ENCODE assay signal across 27 cellular contexts in the genomic region with DNA sequence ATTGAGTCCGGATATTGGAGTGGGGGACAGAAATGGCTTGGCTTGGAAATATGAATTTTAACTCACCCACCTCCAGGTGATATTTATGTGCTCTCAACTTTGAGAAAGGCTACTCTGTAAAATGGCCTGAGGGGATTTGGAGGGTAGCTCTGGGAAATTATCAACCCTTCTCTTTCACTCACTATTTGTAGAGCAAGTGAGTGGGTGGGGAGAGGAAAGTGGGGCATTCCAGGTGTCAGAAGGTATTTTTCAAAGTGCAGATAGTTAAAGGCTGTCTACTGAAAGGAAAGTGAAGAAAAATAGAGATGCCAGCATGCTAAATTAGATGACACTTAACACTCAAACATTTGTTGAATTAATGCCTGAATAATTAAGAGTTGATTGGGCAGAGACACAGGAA. TPM values are rescaled to one million over a fixed set of nuclear protein-coding genes. Genes with fewer than 3 reads are reported as not detected.
DNase-seq lines count a peak whose midpoint lies in the region; ATAC-seq and TF ChIP-seq lines count a peak whose summit lies in the region.
"Had no signal": no experiment of that assay in that cellular context is flagged by ENCODE, and none has a peak within 500 bp of the region (broad histone marks: within the 10 kb centered on the region; RNA-seq: fewer than 3 reads in every experiment).

No MANE protein-coding gene starts in this region.

- no peaks in the 10 kb centered on the region for H3K9me3 Mint-ChIP-seq in Calu3 (ENCODE audit: low read depth, unreplicated experiment)
- H3K9me3 Mint-ChIP-seq: CD4-positive, CD25-positive, alpha-beta regulatory T cell; IgD-negative memory B cell had no signal

- H3K4me3 ChIP-seq in heart right ventricle (peak overlapping the region in 2 of 10 donors; percentile 9 to 21), right atrium auricular region (no peak overlapping the region), subcutaneous abdominal adipose tissue (ENCODE audit: low read depth in 1 of 5, low read length in 5 of 5) (no peak overlapping the region)
- H3K4me3 ChIP-seq: BLaER1, SJCRH30 had no signal

- TF ChIP-seq CTCF in heart right ventricle (IDR thresholded peaks at IDR 0.05): no peak
- TF ChIP-seq CTCF in right atrium auricular region (IDR thresholded peaks at IDR 0.05): no peak
- TF ChIP-seq CTCF in Calu3 (IDR thresholded peaks at IDR 0.05; ENCODE audit: unreplicated experiment): no peak

- H3K4me3 Mint-ChIP-seq in Calu3 (ENCODE audit: low read depth, unreplicated experiment): no peak overlapping the region
- H3K4me3 Mint-ChIP-seq: CD4-positive, CD25-positive, alpha-beta regulatory T cell; IgD-negative memory B cell had no signal

- BruUV-seq in Calu3 (replicated peaks; lab: Mats Ljungman, UMichigan): no TSS peak

- H3K27me3 ChIP-seq in heart right ventricle (peaks cover 0 to 6% (median 0%) of the 10 kb centered on the region in 7 donors), right atrium auricular region (no peaks in the 10 kb centered on the region), subcutaneous abdominal adipose tissue (ENCODE audit: control insufficient read depth in 5 of 5, insufficient read depth in 4 of 5, low read length in 5 of 5) (peaks cover 0 to 3% (median 0%) of the 10 kb centered on the region in 5 donors)
- H3K27me3 ChIP-seq: SJCRH30 had no signal

- H3K36me3 Mint-ChIP-seq in Calu3 (ENCODE audit: insufficient read depth, unreplicated experiment): no peaks in the 10 kb centered on the region
- H3K36me3 Mint-ChIP-seq: CD4-positive, CD25-positive, alpha-beta regulatory T cell had no signal

- no peaks in the 10 kb centered on the region for H3K9me3 ChIP-seq in heart right ventricle
- no peaks in the 10 kb centered on the region for H3K9me3 ChIP-seq in right atrium auricular region
- no peaks in the 10 kb centered on the region for H3K9me3 ChIP-seq in subcutaneous abdominal adipose tissue (ENCODE audit: control insufficient read depth in 5 of 5, low read length in 5 of 5)
- H3K9me3 ChIP-seq: BLaER1, SJCRH30 had no signal

- no peak overlapping the region for H3K27ac Mint-ChIP-seq in Calu3 (ENCODE audit: unreplicated experiment)
- H3K27ac Mint-ChIP-seq: IgD-negative memory B cell had no signal

- no peak for DNase-seq in heart right ventricle
- no peak for DNase-seq in right atrium auricular region (ENCODE audit: low spot score)
- DNase-seq in NCI-H146 (lab: John Stamatoyannopoulos, UW): peak; percentile 18
- DNase-seq in caudate nucleus (lab: John Stamatoyannopoulos, UW): no peak
- DNase-seq in NCI-H510A (lab: John Stamatoyannopoulos, UW): no peak
- no peak for DNase-seq in Calu3
- no peak for DNase-seq in AG08396 (ENCODE audit: low spot score)
- DNase-seq: 8988T; CD4-positive, CD25-positive, alpha-beta regulatory T cell; GOT3; HCEC 1CT; NCI-H1048; NCI-H187; NCI-H2081 treated with DMSO at 0.1 percent for 48 hours; NCI-H2171; NCI-H226; NCI-H510A treated with DMSO at 0.1 percent for 48 hours; NCI-H82; NK-92 treated with Interleukin-12 subunit alpha and Interleukin-12 subunit beta, amount 100 ng/mL, for 24 hours; PC-3; SJCRH30 had no signal

- H3K36me3 ChIP-seq in heart right ventricle: no peaks in the 10 kb centered on the region
- H3K36me3 ChIP-seq in right atrium auricular region: no peaks in the 10 kb centered on the region
- H3K36me3 ChIP-seq in subcutaneous abdominal adipose tissue (ENCODE audit: control insufficient read depth in 5 of 5, insufficient read depth in 5 of 5, low read length in 5 of 5): no peaks in the 10 kb centered on the region
- H3K36me3 ChIP-seq: BLaER1, SJCRH30 had no signal

- intact Hi-C loops in heart right ventricle (cut with DNase I): loop anchor here in 4 of 10 donors (10.0 kb wide), 2 partner anchors 98 to 132 kb away; no protein-coding TSS in a partner anchor
- intact Hi-C loops in Calu3 (cut with micrococcal nuclease; ENCODE audit: unreplicated experiment): no loop called here

- WGBS in heart right ventricle, 2 donors: 90 to 91% methylated on average over 1 of the region's 1 CpG

- no peak for ATAC-seq in heart right ventricle
- ATAC-seq: PC-3, Right ventricle myocardium inferior, SK-N-SH treated with all-trans-retinoic acid at 6 μM for 48 hours had no signal

- H3K4me1 Mint-ChIP-seq in Calu3 (ENCODE audit: low read depth, unreplicated experiment): no peaks in the 10 kb centered on the region

- no peak overlapping the region for H3K9ac ChIP-seq in subcutaneous abdominal adipose tissue (ENCODE audit: low read length in 5 of 5)
- H3K9ac ChIP-seq: BLaER1 had no signal

- CTCF ChIA-PET in Calu3 (lab: Charles Lee): no interaction called here

- H3K27ac ChIP-seq in heart right ventricle (peak overlapping the region in 6 of 10 donors; percentile 40 to 81 (median 66)), right atrium auricular region (peak overlapping the region in 1 of 2 donors; percentile 67), caudate nucleus (ENCODE audit: low read depth, low read length) (peak overlapping the region; percentile 18), subcutaneous abdominal adipose tissue (ENCODE audit: low read depth, low read length) (peak overlapping the region; percentile 75)
- H3K27ac ChIP-seq: BLaER1, HL-60, SJCRH30 had no signal

- peaks cover 0 to 39% (median 10%) of the 10 kb centered on the region in 9 donors for H3K4me1 ChIP-seq in heart right ventricle
- H3K4me1 ChIP-seq in right atrium auricular region: no peaks in the 10 kb centered on the region
- H3K4me1 ChIP-seq in subcutaneous abdominal adipose tissue (ENCODE audit: control insufficient read depth in 5 of 5, insufficient read depth in 5 of 5, low read length in 5 of 5): peaks cover 0 to 38% (median 13%) of the 10 kb centered on the region in 5 donors
- H3K4me1 ChIP-seq: SJCRH30 had no signal

- H3K27me3 Mint-ChIP-seq in Calu3 (ENCODE audit: unreplicated experiment): no peaks in the 10 kb centered on the region
- H3K27me3 Mint-ChIP-seq: CD4-positive, CD25-positive, alpha-beta regulatory T cell; IgD-negative memory B cell had no signal

RNA-seq across cellular contexts. Expression of gene TMEM164, which starts 44.1 kb away (rescaled TPM):
- total RNA-seq in heart right ventricle (10 to 100 TPM; 43.0 to 60.6 (median 49.1) TPM), right atrium auricular region (10 to 100 TPM; 30.3 to 36.6 TPM), Calu3 (2022) (32.6 and 39.5 TPM in 2 replicates)
- polyA plus RNA-seq in heart right ventricle: 10 to 100 TPM in 1 of 2 donors, 1 to 10 TPM in 1; 9.7 to 43.1 TPM
